2 cellular contexts compared by ENCODE assay signal in genomic region chr16:87864331-87864989, GRCh38.
A peak's percentile ranks its signal among the peaks of the same experiment; 100 is the strongest.
TF ChIP-seq lines count a peak whose summit lies in the region.

No MANE protein-coding gene starts in this region.

TF ChIP-seq in A549, 52 proteins besides CTCF, POLR2A, EP300 and RAD21 (continued from another document):
- TF ChIP-seq E2F6 (IDR thresholded peaks at IDR 0.05; ENCODE audit: borderline replicate concordance, low read depth) (no peak), RARB (CRISPR knock-in tag; IDR thresholded peaks at IDR 0.05) (peak; percentile 62; the same call in 1 of the 2 replicates), POLR2AphosphoS2 (conservative IDR thresholded peaks at IDR 0.05; ENCODE audit: low read length) (0 out of 2 replicates have a peak, but pooled peaks have one; percentile 20), TP53 (CRISPR knock-in tag; IDR thresholded peaks at IDR 0.05) (peak; percentile 64; the same call in 1 of the 2 replicates), HEYL (CRISPR knock-in tag; IDR thresholded peaks at IDR 0.05) (no peak), FOSL2 (IDR thresholded peaks at IDR 0.05) (no peak), FOSL2 (CRISPR knock-in tag; IDR thresholded peaks at IDR 0.05) (no peak), JUN (IDR thresholded peaks at IDR 0.05) (peak in 1 of 2 experiments; percentile 15; a peak in 1 of 5 replicates), CBX2 (IDR thresholded peaks at IDR 0.05; ENCODE audit: borderline replicate concordance, low read depth) (no peak)

TF ChIP-seq in GM23338, 12 proteins besides CTCF, POLR2A, EP300 and RAD21 (continued from another document):
- no peak for TF ChIP-seq ZNF462 (CRISPR knock-in tag; IDR thresholded peaks at IDR 0.05)
